In genomic region chr5:114018178-114018577, GRCh38 we compare ENCODE assay signal across 13 cellular contexts.
DNase-seq lines count a peak whose midpoint lies in the region; ATAC-seq and TF ChIP-seq lines count a peak whose summit lies in the region.
"Had no signal": no experiment of that assay in that cellular context is flagged by ENCODE, and none has a peak within 500 bp of the region (broad histone marks: within the 10 kb centered on the region; RNA-seq: fewer than 3 reads in every experiment).

No MANE protein-coding gene starts in this region.

- peak; percentile 80 for ATAC-seq in GM23338
- ATAC-seq in GM19395 (IDR thresholded peaks at IDR 0.05; ENCODE audit: unreplicated experiment): no peak
- no peak for ATAC-seq in mucosa of descending colon
- ATAC-seq: stimulated activated naive CD8-positive, alpha-beta T cell treated with anti-CD3 and anti-CD28 coated beads, Interleukin-15, Interleukin-2, amounts not matched to agents 100 U/mL and 50 U/mL, for 24 hours had no signal

- no peaks in the 10 kb centered on the region for H3K79me1 ChIP-seq in mesendoderm (ENCODE audit: low read length)

- no peak overlapping the region for H3K27ac Mint-ChIP-seq in GM23338

- H3K23ac ChIP-seq in mesendoderm (ENCODE audit: low read length): no peak overlapping the region

- H4K8ac ChIP-seq in mesendoderm (ENCODE audit: low read depth, low read length): no peak overlapping the region

- H2BK120ac ChIP-seq in mesendoderm (ENCODE audit: low read depth, low read length): no peak overlapping the region

- no peak overlapping the region for H3K4me2 ChIP-seq in GM23338
- H3K4me2 ChIP-seq in mesendoderm (ENCODE audit: low read length): no peak overlapping the region

- no CpG with 5 or more reads among the region's 4 CpGs for whole genome bisulfite sequencing in mesendoderm (ENCODE audit: extremely low coverage, insufficient coverage, low lambda C conversion rate)

- H3K4me3 Mint-ChIP-seq in GM23338: no peak overlapping the region

- no peak overlapping the region for H4K5ac ChIP-seq in mesendoderm (ENCODE audit: low read length)

- no peaks in the 10 kb centered on the region; the same call in 2 of the 3 replicates for H3K36me3 Mint-ChIP-seq in GM23338 (ENCODE audit: low read depth)

- H2BK15ac ChIP-seq in mesendoderm (replicated peaks; ENCODE audit: low read depth): no peak overlapping the region

- no peak overlapping the region for H2AK5ac ChIP-seq in mesendoderm (ENCODE audit: low read length)

- H3K9me3 Mint-ChIP-seq in GM23338: no peaks in the 10 kb centered on the region

- no peak for DNase-seq in BE2C
- peak; percentile 47 for DNase-seq in GM23338 (ENCODE audit: low spot score)
- DNase-seq in WERI-Rb-1: no peak
- peak; percentile 39 for DNase-seq in mesendoderm
- DNase-seq in HuH-7.5 (ENCODE audit: low spot score): no peak
- DNase-seq in NCI-H187 treated with DMSO at 0.1 percent for 48 hours (lab: John Stamatoyannopoulos, UW): no peak
- DNase-seq in mucosa of descending colon: no peak
- DNase-seq: activated T-cell treated with anti-CD3 and anti-CD28 coated beads for 4 hours; GOT3; stimulated activated CD4-positive, alpha-beta T cell treated with anti-CD3 and anti-CD28 coated beads, Interleukin-2, amount 100 ng/mL, for 24 hours; stimulated activated naive CD8-positive, alpha-beta T cell treated with anti-CD3 and anti-CD28 coated beads, Interleukin-15, Interleukin-2, amounts not matched to agents 100 U/mL and 50 U/mL, for 24 hours; T-helper 9 cell had no signal

- H3K27me3 ChIP-seq in BE2C: no peaks in the 10 kb centered on the region
- no peaks in the 10 kb centered on the region for H3K27me3 ChIP-seq in GM23338 (ENCODE audit: insufficient read depth)
- peaks cover 12% of the 10 kb centered on the region for H3K27me3 ChIP-seq in WERI-Rb-1 (ENCODE audit: insufficient read depth, low read depth, severe bottlenecking)
- H3K27me3 ChIP-seq in mesendoderm (ENCODE audit: insufficient read depth, low read length, poor library complexity): no peaks in the 10 kb centered on the region

- peaks cover 5% of the 10 kb centered on the region; the same call in 1 of the 3 replicates for H3K4me1 Mint-ChIP-seq in GM23338

- no peak overlapping the region for H2AFZ ChIP-seq in GM23338

- H3K27ac ChIP-seq in GM23338 (ENCODE audit: low read depth): no peak overlapping the region
- H3K27ac ChIP-seq in WERI-Rb-1: no peak overlapping the region
- H3K27ac ChIP-seq in mesendoderm (ENCODE audit: low read depth, low read length): no peak overlapping the region

- H4K20me1 ChIP-seq in GM23338 (replicated peaks; ENCODE audit: insufficient read depth): no peaks in the 10 kb centered on the region

- TF ChIP-seq CTCF in BE2C (IDR thresholded peaks at IDR 0.05; ENCODE audit: low read depth, low read length) (peak; percentile 29), GM23338 (conservative IDR thresholded peaks at IDR 0.05; ENCODE audit: low read depth in 2 of 2) (peak; percentile 58 to 67), WERI-Rb-1 (IDR thresholded peaks at IDR 0.05; ENCODE audit: low read depth, low read length) (peak; percentile 47; the same call in 1 of the 2 replicates), mucosa of descending colon (IDR thresholded peaks at IDR 0.05) (no peak)

- no peak overlapping the region for H2BK5ac ChIP-seq in mesendoderm (ENCODE audit: low read length)

- no peaks in the 10 kb centered on the region for H3K27me3 Mint-ChIP-seq in GM23338 (ENCODE audit: insufficient read depth, low read depth, poor library complexity)

- H3K56ac ChIP-seq in mesendoderm (ENCODE audit: low read length): no peak overlapping the region

- H3F3A ChIP-seq in GM23338 (replicated peaks; ENCODE audit: low read depth): no peaks in the 10 kb centered on the region

- no peaks in the 10 kb centered on the region for H3K79me2 ChIP-seq in GM23338 (replicated peaks; ENCODE audit: insufficient read depth)
- no peaks in the 10 kb centered on the region for H3K79me2 ChIP-seq in mesendoderm (ENCODE audit: control insufficient read depth, insufficient read depth, low read length)

- no peaks in the 10 kb centered on the region for H3K9me2 ChIP-seq in GM23338 (ENCODE audit: insufficient read depth)

- intact Hi-C loops in mucosa of descending colon (cut with DNase I, micrococcal nuclease): no loop called here

- no peak overlapping the region for H3K18ac ChIP-seq in mesendoderm (ENCODE audit: low read length)

- H3K36me3 ChIP-seq in BE2C: no peaks in the 10 kb centered on the region
- H3K36me3 ChIP-seq in GM23338 (ENCODE audit: insufficient read depth): no peaks in the 10 kb centered on the region
- H3K36me3 ChIP-seq in WERI-Rb-1: no peaks in the 10 kb centered on the region
- no peaks in the 10 kb centered on the region for H3K36me3 ChIP-seq in mesendoderm (ENCODE audit: control insufficient read depth, insufficient read depth, low read length)
- no peaks in the 10 kb centered on the region for H3K36me3 ChIP-seq in mucosa of descending colon (ENCODE audit: low read depth)

- no peak overlapping the region for H3K4me3 ChIP-seq in BE2C (ENCODE audit: low read depth, low read length)
- no peak overlapping the region for H3K4me3 ChIP-seq in GM23338
- H3K4me3 ChIP-seq in WERI-Rb-1 (ENCODE audit: low read depth, low read length): no peak overlapping the region
- no peak overlapping the region for H3K4me3 ChIP-seq in mesendoderm (ENCODE audit: low read length)
- no peak overlapping the region for H3K4me3 ChIP-seq in mucosa of descending colon

- H3K9me3 ChIP-seq in BE2C (no peaks in the 10 kb centered on the region), WERI-Rb-1 (ENCODE audit: severe bottlenecking) (no peaks in the 10 kb centered on the region), mucosa of descending colon (no peaks in the 10 kb centered on the region)

- H3K4me1 ChIP-seq in BE2C: no peaks in the 10 kb centered on the region
- 0 out of 2 replicates have a peak, but pooled peaks cover 5% of the 10 kb centered on the region for H3K4me1 ChIP-seq in GM23338 (ENCODE audit: insufficient read depth)
- H3K4me1 ChIP-seq in mesendoderm (ENCODE audit: control insufficient read depth, low read depth, low read length): no peaks in the 10 kb centered on the region
- H3K4me1 ChIP-seq in mucosa of descending colon (ENCODE audit: low read depth): no peaks in the 10 kb centered on the region

- H3K4ac ChIP-seq in mesendoderm (ENCODE audit: low read depth, low read length): no peak overlapping the region

- no peak overlapping the region for H3K9ac ChIP-seq in mesendoderm (ENCODE audit: low read length)

TF ChIP-seq in GM23338, 12 proteins besides CTCF, POLR2A, EP300 and RAD21 (continues in another document):
- TF ChIP-seq ETS1 (IDR thresholded peaks at IDR 0.05) (no peak), STAT1 (IDR thresholded peaks at IDR 0.05; ENCODE audit: unreplicated experiment) (no peak), EZH2 (IDR thresholded peaks at IDR 0.05; ENCODE audit: low read depth, unreplicated experiment) (no peak), POLR2AphosphoS5 (IDR thresholded peaks at IDR 0.05; ENCODE audit: low read depth) (no peak), ZNF114 (CRISPR knock-in tag; IDR thresholded peaks at IDR 0.05) (no peak), NANOG (IDR thresholded peaks at IDR 0.05; ENCODE audit: borderline replicate concordance) (no peak), ZNF331 (CRISPR knock-in tag; IDR thresholded peaks at IDR 0.05; ENCODE audit: low read depth) (no peak), CREB1 (CRISPR knock-in tag; IDR thresholded peaks at IDR 0.05; ENCODE audit: low read depth) (no peak), EZH2phosphoT487 (IDR thresholded peaks at IDR 0.05; ENCODE audit: unreplicated experiment) (no peak), REST (IDR thresholded peaks at IDR 0.05; ENCODE audit: unreplicated experiment) (no peak)

Comparison
In these comparisons a context has a peak if more than half of its experiments do, and no peak if none do; other contexts are left out.
1. DNase-seq: peak in GM23338 (single experiment) and mesendoderm (single experiment); none in BE2C (single experiment), WERI-Rb-1 (single experiment), HuH-7.5 (single experiment), NCI-H187 treated with DMSO at 0.1 percent for 48 hours (single experiment) and mucosa of descending colon (0 of 3).